14 cellular contexts compared by ENCODE assay signal in genomic region chr10:117134084-117135025, GRCh38. TPM values are rescaled to one million over a fixed set of nuclear protein-coding genes. Genes with fewer than 3 reads are reported as not detected.
DNase-seq lines count a peak whose midpoint lies in the region; ATAC-seq, FAIRE-seq and TF ChIP-seq lines count a peak whose summit lies in the region.
"Had no signal": no experiment of that assay in that cellular context is flagged by ENCODE, and none has a peak within 500 bp of the region (broad histone marks: within the 10 kb centered on the region; RNA-seq: fewer than 3 reads in every experiment).

No MANE protein-coding gene starts in this region.

- peak overlapping the region; percentile 84 for H3K4me3 Mint-ChIP-seq in type B pancreatic cell

- H3K79me2 ChIP-seq in HepG2 (ENCODE audit: insufficient read depth, low read length): no peaks in the 10 kb centered on the region

- H3K9me3 ChIP-seq in right cardiac atrium (ENCODE audit: control insufficient read depth, low read length): no peaks in the 10 kb centered on the region
- no peaks in the 10 kb centered on the region for H3K9me3 ChIP-seq in HepG2 (ENCODE audit: low read length)
- H3K9me3 ChIP-seq: tibial artery had no signal

- 5% methylated on average over 98 of the region's 98 CpGs for WGBS in right cardiac atrium
- 69% methylated on average over 45 of the region's 98 CpGs for WGBS in HepG2 (ENCODE audit: low lambda C conversion rate)

- H3K4me1 Mint-ChIP-seq in type B pancreatic cell (ENCODE audit: unreplicated experiment): peaks cover 20% of the 10 kb centered on the region

- no peak for TF ChIP-seq POLR2A in HepG2 (IDR thresholded peaks at IDR 0.05; ENCODE audit: insufficient read depth in 1 of 2, low read depth in 2 of 2, low read length in 2 of 2)

- no peaks in the 10 kb centered on the region for H4K20me1 ChIP-seq in HepG2 (ENCODE audit: insufficient read depth, low read length)

- no peaks in the 10 kb centered on the region for H3K9me3 Mint-ChIP-seq in type B pancreatic cell

- DNase-seq in right cardiac atrium (peak in 2 of 3 donors; percentile 18 to 54), Right ventricle myocardium inferior (ENCODE audit: missing footprints) (no peak), caudate nucleus (lab: John Stamatoyannopoulos, UW) (peak in 21 of 61 donors; percentile 11 to 73 (median 35)), HepG2 (ENCODE audit: low spot score) (no peak), type B pancreatic cell (ENCODE audit: extremely low spot score, unreplicated experiment) (no peak), NCI-H774 (lab: John Stamatoyannopoulos, UW) (no peak)
- DNase-seq: activated CD4-positive, alpha-beta T cell treated with anti-CD3 and anti-CD28 coated beads, Interleukin-2, amount 50 U/mL, for 48 hours; PC-3; stimulated activated CD4-positive, alpha-beta T cell treated with anti-CD3 and anti-CD28 coated beads, Interleukin-12 subunit alpha, Interleukin-12 subunit beta, amount 100 ng/mL, for 4 hours had no signal

- no peak overlapping the region for H2AFZ ChIP-seq in HepG2 (ENCODE audit: low read length)

- no peak for FAIRE-seq in HepG2 (lab: Jason Lieb, UNC)

- POLR2A ChIA-PET in HepG2 (lab: Yijun Ruan, JAX): no interaction called here

- H3K4me2 ChIP-seq in HepG2 (ENCODE audit: low read depth, low read length): 0 out of 2 replicates have a peak overlapping the region, but pooled peaks have one; percentile 18

- in situ Hi-C loops in HepG2 (cut with HindIII; ENCODE audit: extremely low pct_ligation_motif_present, low pct_unique_long_range_greater_than_20kb): no loop called here

- intact Hi-C loops in right cardiac atrium (cut with DNase I) (no loop called here), Right ventricle myocardium inferior (cut with DNase I) (no loop called here), HepG2 (cut with micrococcal nuclease; ENCODE audit: unreplicated experiment) (no loop called here)

- TF ChIP-seq RAD21 in HepG2 (CRISPR knock-in tag; IDR thresholded peaks at IDR 0.05): no peak

- TF ChIP-seq CTCF in HepG2 (CRISPR knock-in tag; IDR thresholded peaks at IDR 0.05) (no peak), type B pancreatic cell (conservative IDR thresholded peaks at IDR 0.05) (peak; percentile 37)

- peak overlapping the region; percentile 47 for H3K4me3 ChIP-seq in right cardiac atrium (ENCODE audit: low read length)
- H3K4me3 ChIP-seq in HepG2 (replicated peaks in 1 of 3; ENCODE audit: insufficient read depth in 1 of 3, low read depth in 2 of 3, low read length in 3 of 3): no peak overlapping the region

- H3K36me3 Mint-ChIP-seq in type B pancreatic cell: peaks cover 3% of the 10 kb centered on the region

- no peaks in the 10 kb centered on the region for H3K36me3 ChIP-seq in HepG2 (replicated peaks in 1 of 2; ENCODE audit: control insufficient read depth in 1 of 2, insufficient read depth in 2 of 2, low read length in 2 of 2)
- H3K36me3 ChIP-seq: tibial artery had no signal

- no peaks in the 10 kb centered on the region for H3K4me1 ChIP-seq in right cardiac atrium (ENCODE audit: control insufficient read depth, insufficient read depth, low read length)
- H3K4me1 ChIP-seq in HepG2 (ENCODE audit: insufficient read depth, low read length): peaks cover 10% of the 10 kb centered on the region; the same call in 1 of the 2 replicates

- BruUV-seq in HepG2 (replicated peaks; lab: Mats Ljungman, UMichigan): no TSS peak

- no peak overlapping the region for H3K27ac Mint-ChIP-seq in type B pancreatic cell

- H3K27ac ChIP-seq in right cardiac atrium (ENCODE audit: low read length) (no peak overlapping the region), caudate nucleus (ENCODE audit: low read depth, low read length) (peak overlapping the region; percentile 88), HepG2 (ENCODE audit: extremely low read length, insufficient read depth, low read length) (no peak overlapping the region)
- H3K27ac ChIP-seq: tibial artery had no signal

- ATAC-seq in right cardiac atrium (no peak), Right ventricle myocardium inferior (no peak), HepG2 (no peak), HG03378 (IDR thresholded peaks at IDR 0.05; ENCODE audit: unreplicated experiment) (no peak), HG02642 (IDR thresholded peaks at IDR 0.05; ENCODE audit: poor library complexity, unreplicated experiment) (no peak)
- ATAC-seq: PC-3 had no signal

- H3K9ac ChIP-seq in HepG2 (ENCODE audit: insufficient read depth, low read depth, low read length): no peak overlapping the region

- H3K27me3 ChIP-seq in right cardiac atrium (ENCODE audit: control insufficient read depth, insufficient read depth) (no peaks in the 10 kb centered on the region), HepG2 (ENCODE audit: control insufficient read depth in 1 of 2, insufficient read depth in 2 of 2, low read length in 2 of 2) (peaks cover 17 to 92% of the 10 kb centered on the region in 2 experiments)

- CTCF ChIA-PET in HepG2 (lab: Yijun Ruan, JAX; ENCODE audit: low intra/inter-chr PET ratio, low total read pairs): no interaction called here

- TF ChIP-seq EP300 in HepG2 (IDR thresholded peaks at IDR 0.05; ENCODE audit: low read depth in 2 of 2, low read length in 2 of 2) (no peak), HepG2 (CRISPR knock-in tag; IDR thresholded peaks at IDR 0.05; ENCODE audit: borderline replicate concordance) (no peak)

- H3K27me3 Mint-ChIP-seq in type B pancreatic cell: peaks cover 91% of the 10 kb centered on the region

TF ChIP-seq in HepG2, 621 proteins besides CTCF, POLR2A, EP300 and RAD21:
- TF ChIP-seq PITX1 (CRISPR knock-in tag; IDR thresholded peaks at IDR 0.05) (no peak), SMAD9 (CRISPR knock-in tag; IDR thresholded peaks at IDR 0.05) (no peak), ZNF460 (CRISPR knock-in tag; IDR thresholded peaks at IDR 0.05; ENCODE audit: borderline replicate concordance) (no peak), NR1H2 (CRISPR knock-in tag; IDR thresholded peaks at IDR 0.05; ENCODE audit: borderline replicate concordance, low read depth) (no peak), NFIC (IDR thresholded peaks at IDR 0.05; ENCODE audit: low read length) (no peak), CBFB (CRISPR knock-in tag; IDR thresholded peaks at IDR 0.05) (no peak), KDM2A (CRISPR knock-in tag; IDR thresholded peaks at IDR 0.05; ENCODE audit: borderline replicate concordance, low read depth) (no peak), CAMTA2 (CRISPR knock-in tag; IDR thresholded peaks at IDR 0.05; ENCODE audit: borderline replicate concordance) (no peak), ASH2L (IDR thresholded peaks at IDR 0.05; ENCODE audit: insufficient read length, low read depth, low read length) (no peak), ZNF530 (CRISPR knock-in tag; IDR thresholded peaks at IDR 0.05; ENCODE audit: low read depth) (no peak), ELF4 (CRISPR knock-in tag; IDR thresholded peaks at IDR 0.05; ENCODE audit: borderline replicate concordance) (no peak), JDP2 (CRISPR knock-in tag; IDR thresholded peaks at IDR 0.05; ENCODE audit: borderline replicate concordance) (no peak), ONECUT2 (CRISPR knock-in tag; IDR thresholded peaks at IDR 0.05) (no peak), BHLHE40 (IDR thresholded peaks at IDR 0.05; ENCODE audit: low read length) (no peak)
TF ChIP-seq in HepG2: peak in this region for 0.

RNA-seq across cellular contexts. Expression of gene VAX1, which starts 3.7 kb away (rescaled TPM):
- total RNA-seq in right cardiac atrium: not detected
- polyA plus RNA-seq in right cardiac atrium: not detected
- not detected for total RNA-seq in Right ventricle myocardium inferior
- total RNA-seq in HepG2 (2016; rRNA removed; fragmentation: Illumina TruSeq; extraction: Trizol): not detected in 2 replicates
- total RNA-seq in HepG2 (2016; cell fraction: cytosol; rRNA removed; fragmentation: Illumina TruSeq; extraction: Trizol; ENCODE audit: low read depth): not detected in 2 replicates
- not detected in 2 replicates for total RNA-seq in HepG2 (2016; cell fraction: insoluble cytoplasmic fraction; rRNA removed; fragmentation: Illumina TruSeq; extraction: Trizol)
- not detected in 2 replicates for total RNA-seq in HepG2 (2016; cell fraction: membrane; rRNA removed; fragmentation: Illumina TruSeq; extraction: Trizol)
- total RNA-seq in HepG2 (2016; cell fraction: nucleus; rRNA removed; fragmentation: Illumina TruSeq; extraction: Trizol): not detected in 2 replicates
- not detected in 2 replicates for polyA plus RNA-seq in HepG2 (2011; rRNA removed)
- polyA plus RNA-seq in HepG2 (2011; cell fraction: cytosol; rRNA removed): not detected in 2 replicates
- polyA plus RNA-seq in HepG2 (2011; cell fraction: nucleus; rRNA removed): not detected in 2 replicates
- polyA plus RNA-seq in HepG2 (2012): not detected in 2 replicates
- not detected in 2 replicates for polyA plus RNA-seq in HepG2 (2016; cell fraction: cytosol; fragmentation: Illumina TruSeq; extraction: Trizol; ENCODE audit: low read depth)
- not detected in 2 replicates for polyA plus RNA-seq in HepG2 (2016; cell fraction: insoluble cytoplasmic fraction; fragmentation: Illumina TruSeq; extraction: Trizol; ENCODE audit: low read depth)
- polyA plus RNA-seq in HepG2 (2016; cell fraction: membrane; fragmentation: Illumina TruSeq; extraction: Trizol; ENCODE audit: low read depth): not detected in 2 replicates
- not detected in 2 replicates for polyA plus RNA-seq in HepG2 (2016; cell fraction: nucleus; fragmentation: Illumina TruSeq; extraction: Trizol; ENCODE audit: insufficient read depth, low read depth)
- polyA minus RNA-seq in HepG2 (2011; rRNA and poly(A)+ RNA removed; ENCODE audit: low replicate concordance): not detected in 2 replicates
- not detected in 2 replicates for polyA minus RNA-seq in HepG2 (2011; cell fraction: cytosol; rRNA and poly(A)+ RNA removed)
- polyA minus RNA-seq in HepG2 (2011; cell fraction: nucleus; rRNA and poly(A)+ RNA removed): not detected in 2 replicates
- 0.58 TPM in 1 of 2 replicates, not detected in the other for total RNA-seq in type B pancreatic cell (ENCODE audit: low replicate concordance)
- total RNA-seq: dermis microvascular lymphatic vessel endothelial cell, LHCN-M2 had no signal

Comparison
In these comparisons a context has a peak if more than half of its experiments do, and no peak if none do; other contexts are left out.
1. DNase-seq: peak in right cardiac atrium (2 of 3); none in Right ventricle myocardium inferior (single experiment), HepG2 (single experiment), type B pancreatic cell (single experiment) and NCI-H774 (single experiment).